Comparison of ENCODE assay signal across 11 cellular contexts in genomic region chr9:121206516-121207370, GRCh38. TPM values are rescaled to one million over a fixed set of nuclear protein-coding genes. Genes with fewer than 3 reads are reported as not detected.
DNase-seq lines count a peak whose midpoint lies in the region; ATAC-seq, FAIRE-seq and TF ChIP-seq lines count a peak whose summit lies in the region.
"Had no signal": no experiment of that assay in that cellular context is flagged by ENCODE, and none has a peak within 500 bp of the region (broad histone marks: within the 10 kb centered on the region; RNA-seq: fewer than 3 reads in every experiment).

No MANE protein-coding gene starts in this region.

- H3K4me3 ChIP-seq in OCI-LY3 (ENCODE audit: low read length): peak overlapping the region; percentile 53

- no peaks in the 10 kb centered on the region for H4K20me1 ChIP-seq in OCI-LY3 (ENCODE audit: insufficient read depth, low read length)

- CTCF ChIA-PET in MCF 10A (lab: Yijun Ruan, JAX): interaction anchor here (0.6 to 2.1 kb wide), 4 partner anchors 72 to 186 kb away, joined by 3 to 5 read pairs (median 4); no protein-coding TSS in a partner anchor

- intact Hi-C loops in MCF 10A (cut with micrococcal nuclease): no loop called here

- no peaks in the 10 kb centered on the region for H3K9me3 ChIP-seq in OCI-LY3 (ENCODE audit: insufficient read depth, low read length)
- H3K9me3 ChIP-seq: BE2C had no signal

- H3K9ac ChIP-seq in OCI-LY3 (ENCODE audit: low read length): peak overlapping the region; percentile 2; the same call in 1 of the 2 replicates

- H3K4me2 ChIP-seq in OCI-LY3 (ENCODE audit: low read length): peak overlapping the region; percentile 72

- peaks cover 5% of the 10 kb centered on the region for H3K79me2 ChIP-seq in OCI-LY3 (ENCODE audit: low read length)

- POLR2A ChIA-PET in MCF 10A (lab: Yijun Ruan, JAX): interaction anchor here (0.7 kb wide), 1 partner anchor 86 kb away, joined by 3 read pairs; no protein-coding TSS in a partner anchor

- DNase-seq in activated T-cell treated with anti-CD3 and anti-CD28 coated beads, Interleukin-2, amount 50 U/mL, for 72 hours: peak; percentile 22 to 28
- no peak for DNase-seq in activated T-cell treated with anti-CD3 and anti-CD28 coated beads, Interleukin-2, amount 50 U/mL, for 48 hours
- DNase-seq in MCF 10A (ENCODE audit: unreplicated experiment): no peak
- DNase-seq in DMS53 treated with DMSO at 0.1 percent for 48 hours (lab: John Stamatoyannopoulos, UW; ENCODE audit: unreplicated experiment): no peak
- no peak for DNase-seq in D721Med (ENCODE audit: insufficient read length, low spot score)
- DNase-seq: activated CD8-positive, alpha-beta memory T cell treated with anti-CD3 and anti-CD28 coated beads for 24 hours; BE2C; NCI-H524 treated with DMSO at 0.1 percent for 48 hours had no signal

- peak overlapping the region; percentile 61 for H3K27ac ChIP-seq in OCI-LY3 (ENCODE audit: low read length)

- H3K27me3 ChIP-seq in OCI-LY3 (ENCODE audit: low read depth, low read length): no peaks in the 10 kb centered on the region
- H3K27me3 ChIP-seq: BE2C had no signal

- no peak overlapping the region for H2AFZ ChIP-seq in OCI-LY3 (ENCODE audit: low read depth, low read length)

- H3K4me1 Mint-ChIP-seq in activated T-cell treated with anti-CD3 and anti-CD28 coated beads, Interleukin-2, amount 50 U/mL, for 72 hours (ENCODE audit: low read depth): peaks cover 33% of the 10 kb centered on the region
- H3K4me1 Mint-ChIP-seq in stimulated activated memory B cell treated with anti-CD40 and anti-IgM and Interleukin-4, amounts not matched to agents 10 μg/mL and 1 μg/mL and 100 μg/mL, for 72 hours: peaks cover 47% of the 10 kb centered on the region
- no peaks in the 10 kb centered on the region for H3K4me1 Mint-ChIP-seq in MCF 10A (ENCODE audit: insufficient read depth, unreplicated experiment)

- H3K9me3 Mint-ChIP-seq in activated T-cell treated with anti-CD3 and anti-CD28 coated beads, Interleukin-2, amount 50 U/mL, for 72 hours: no peaks in the 10 kb centered on the region
- H3K9me3 Mint-ChIP-seq in stimulated activated memory B cell treated with anti-CD40 and anti-IgM and Interleukin-4, amounts not matched to agents 10 μg/mL and 1 μg/mL and 100 μg/mL, for 72 hours: no peaks in the 10 kb centered on the region
- H3K9me3 Mint-ChIP-seq in MCF 10A (ENCODE audit: unreplicated experiment): no peaks in the 10 kb centered on the region

- no TSS peak for BruUV-seq in MCF 10A (replicated peaks; lab: Mats Ljungman, UMichigan)

- H3K36me3 Mint-ChIP-seq in activated T-cell treated with anti-CD3 and anti-CD28 coated beads, Interleukin-2, amount 50 U/mL, for 72 hours (ENCODE audit: insufficient read depth in 2 of 2): no peaks in the 10 kb centered on the region
- H3K36me3 Mint-ChIP-seq in stimulated activated memory B cell treated with anti-CD40 and anti-IgM and Interleukin-4, amounts not matched to agents 10 μg/mL and 1 μg/mL and 100 μg/mL, for 72 hours: peaks cover 19% of the 10 kb centered on the region
- H3K36me3 Mint-ChIP-seq in MCF 10A (ENCODE audit: insufficient read depth, unreplicated experiment): no peaks in the 10 kb centered on the region

- peak overlapping the region; percentile 4 for H3K27ac Mint-ChIP-seq in activated T-cell treated with anti-CD3 and anti-CD28 coated beads, Interleukin-2, amount 50 U/mL, for 72 hours
- H3K27ac Mint-ChIP-seq in stimulated activated memory B cell treated with anti-CD40 and anti-IgM and Interleukin-4, amounts not matched to agents 10 μg/mL and 1 μg/mL and 100 μg/mL, for 72 hours: peak overlapping the region; percentile 89
- no peak overlapping the region for H3K27ac Mint-ChIP-seq in MCF 10A (ENCODE audit: low read depth, unreplicated experiment)

- TF ChIP-seq CTCF in OCI-LY3 (IDR thresholded peaks at IDR 0.05; ENCODE audit: low read depth, low read length) (no peak), MCF 10A (IDR thresholded peaks at IDR 0.05; ENCODE audit: unreplicated experiment) (no peak), D721Med (IDR thresholded peaks at IDR 0.05; ENCODE audit: insufficient read depth, missing control alignments) (no peak)

- H3K27me3 Mint-ChIP-seq in activated T-cell treated with anti-CD3 and anti-CD28 coated beads, Interleukin-2, amount 50 U/mL, for 72 hours (ENCODE audit: low read depth): no peaks in the 10 kb centered on the region
- H3K27me3 Mint-ChIP-seq in stimulated activated memory B cell treated with anti-CD40 and anti-IgM and Interleukin-4, amounts not matched to agents 10 μg/mL and 1 μg/mL and 100 μg/mL, for 72 hours: no peaks in the 10 kb centered on the region
- H3K27me3 Mint-ChIP-seq in MCF 10A (ENCODE audit: insufficient read depth, unreplicated experiment): no peaks in the 10 kb centered on the region

- FAIRE-seq in D721Med (lab: Jason Lieb, UNC): no peak

- peak; percentile 77 to 85 for ATAC-seq in activated T-cell treated with anti-CD3 and anti-CD28 coated beads, Interleukin-2, amount 50 U/mL, for 72 hours (replicated peaks in 1 of 2)
- ATAC-seq in HG02588 (IDR thresholded peaks at IDR 0.05; ENCODE audit: unreplicated experiment): peak; percentile 39
- peak; percentile 78 for ATAC-seq in stimulated activated memory B cell treated with anti-CD40 and anti-IgM and Interleukin-4, amounts not matched to agents 10 μg/mL and 1 μg/mL and 100 μg/mL, for 72 hours

- H3K4me3 Mint-ChIP-seq in activated T-cell treated with anti-CD3 and anti-CD28 coated beads, Interleukin-2, amount 50 U/mL, for 72 hours: peak overlapping the region; percentile 15 to 25
- H3K4me3 Mint-ChIP-seq in stimulated activated memory B cell treated with anti-CD40 and anti-IgM and Interleukin-4, amounts not matched to agents 10 μg/mL and 1 μg/mL and 100 μg/mL, for 72 hours: peak overlapping the region; percentile 78
- H3K4me3 Mint-ChIP-seq in MCF 10A (ENCODE audit: unreplicated experiment): no peak overlapping the region

- H3K4me1 ChIP-seq in OCI-LY3 (ENCODE audit: low read length): peaks cover 25% of the 10 kb centered on the region
- H3K4me1 ChIP-seq: BE2C had no signal

- no peaks in the 10 kb centered on the region for H3K36me3 ChIP-seq in OCI-LY3 (replicated peaks; ENCODE audit: low read depth, low read length)
- H3K36me3 ChIP-seq: BE2C had no signal

RNA-seq across cellular contexts. Expression of gene RAB14, which starts 5.1 kb away (rescaled TPM):
- 10 to 100 TPM; 56.2 to 63.7 TPM for total RNA-seq in activated T-cell treated with anti-CD3 and anti-CD28 coated beads, Interleukin-2, amount 50 U/mL, for 72 hours
- total RNA-seq in MCF 10A (2022): 65.8 and 77.0 TPM in 2 replicates

Comparison
In these comparisons a context has a peak if more than half of its experiments do, and no peak if none do; other contexts are left out.
1. DNase-seq: peak in activated T-cell treated with anti-CD3 and anti-CD28 coated beads, Interleukin-2, amount 50 U/mL, for 72 hours (2 of 2); none in activated T-cell treated with anti-CD3 and anti-CD28 coated beads, Interleukin-2, amount 50 U/mL, for 48 hours (0 of 2), MCF 10A (single experiment), DMS53 treated with DMSO at 0.1 percent for 48 hours (single experiment) and D721Med (single experiment).
2. Peak in every context shown above with its lines, with median percentiles within 50 percentile points of each other: ATAC-seq.